ENCODE assay signal across 13 cellular contexts in the genomic region with DNA sequence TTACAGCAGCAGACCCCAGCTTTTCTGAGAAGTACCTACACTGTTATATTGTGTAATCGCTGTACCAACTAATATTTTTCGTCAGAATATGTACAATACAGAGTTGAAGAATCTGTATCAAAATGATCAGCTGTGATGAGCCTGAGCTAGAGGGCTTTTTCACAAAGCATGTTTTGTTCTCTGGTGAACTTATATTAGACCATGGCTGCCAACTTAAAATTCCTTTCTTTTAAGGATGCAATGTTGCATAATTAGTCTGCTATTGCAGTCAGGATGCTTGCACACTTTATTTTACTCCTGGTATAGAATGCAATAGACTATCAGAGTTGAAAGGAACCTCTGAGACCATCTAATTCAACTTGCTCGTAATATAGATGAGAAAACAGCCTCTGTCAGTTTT.
DNase-seq lines count a peak whose midpoint lies in the region; FAIRE-seq and TF ChIP-seq lines count a peak whose summit lies in the region.
"Had no signal": no experiment of that assay in that cellular context is flagged by ENCODE, and none has a peak within 500 bp of the region (broad histone marks: within the 10 kb centered on the region; RNA-seq: fewer than 3 reads in every experiment).

No MANE protein-coding gene starts in this region.

- no peaks in the 10 kb centered on the region for H3K27me3 Mint-ChIP-seq in astrocyte (ENCODE audit: low read depth, unreplicated experiment)
- H3K27me3 Mint-ChIP-seq: CD8-positive, alpha-beta memory T cell had no signal

- H3K79me2 ChIP-seq in OCI-LY1 (ENCODE audit: insufficient read depth, low read length): peaks cover 12% of the 10 kb centered on the region
- H3K79me2 ChIP-seq in astrocyte (ENCODE audit: insufficient read depth, low read length): peaks cover 21% of the 10 kb centered on the region

- no peak overlapping the region for H3K23ac ChIP-seq in neuronal stem cell (ENCODE audit: low read depth, low read length, poor library complexity)

- no peaks in the 10 kb centered on the region for H3K9me2 ChIP-seq in OCI-LY1 (ENCODE audit: low read depth, low read length)

- H3K36me3 ChIP-seq in OCI-LY1 (ENCODE audit: insufficient read depth, low read length) (peaks cover 5% of the 10 kb centered on the region; the same call in 1 of the 2 replicates), astrocyte (ENCODE audit: insufficient read depth, low read length) (no peaks in the 10 kb centered on the region), neuronal stem cell (replicated peaks in 1 of 2; ENCODE audit: control insufficient read depth in 2 of 2, insufficient read depth in 2 of 2, low read length in 2 of 2) (no peaks in the 10 kb centered on the region), BE2C (no peaks in the 10 kb centered on the region)
- H3K36me3 ChIP-seq: BLaER1 had no signal

- TF ChIP-seq CTCF in OCI-LY1 (IDR thresholded peaks at IDR 0.05; ENCODE audit: low read length) (no peak), astrocyte (IDR thresholded peaks at IDR 0.05; ENCODE audit: insufficient read depth, low read depth, low read length) (no peak), BE2C (IDR thresholded peaks at IDR 0.05; ENCODE audit: low read depth, low read length) (no peak)

- no peak overlapping the region for H2AFZ ChIP-seq in OCI-LY1 (ENCODE audit: low read length)
- no peak overlapping the region for H2AFZ ChIP-seq in astrocyte (ENCODE audit: low read depth, low read length)
- no peak overlapping the region for H2AFZ ChIP-seq in neuronal stem cell (ENCODE audit: low read length)

- 0 out of 2 replicates have a peak, but pooled peaks cover 8% of the 10 kb centered on the region for H3F3A ChIP-seq in OCI-LY1 (ENCODE audit: insufficient read depth, low read length)

- H4K91ac ChIP-seq in neuronal stem cell (ENCODE audit: low read depth, low read length, poor library complexity): no peak overlapping the region

- H4K20me1 ChIP-seq in OCI-LY1 (ENCODE audit: insufficient read depth, low read length) (no peaks in the 10 kb centered on the region), astrocyte (ENCODE audit: insufficient read depth, low read length) (peaks cover 18% of the 10 kb centered on the region)
- H4K20me1 ChIP-seq: BLaER1 had no signal

- H2BK15ac ChIP-seq in neuronal stem cell (ENCODE audit: low read length): no peak overlapping the region

- H3K4me2 ChIP-seq in OCI-LY1 (ENCODE audit: low read length) (peak overlapping the region; percentile 60; the same call in 1 of the 2 replicates), astrocyte (ENCODE audit: low read length) (no peak overlapping the region), neuronal stem cell (ENCODE audit: insufficient read depth, low read length, poor library complexity, severe bottlenecking) (no peak overlapping the region)
- H3K4me2 ChIP-seq: BLaER1 had no signal

- no peak overlapping the region for H2BK12ac ChIP-seq in neuronal stem cell (ENCODE audit: low read length)

- no peak overlapping the region for H2BK5ac ChIP-seq in neuronal stem cell (ENCODE audit: low read length)

- no peak overlapping the region for H3K4me3 Mint-ChIP-seq in astrocyte (ENCODE audit: unreplicated experiment)
- H3K4me3 Mint-ChIP-seq: CD8-positive, alpha-beta memory T cell had no signal

- no peaks in the 10 kb centered on the region for H3K79me1 ChIP-seq in neuronal stem cell (ENCODE audit: low read depth, low read length)

- peaks cover 91% of the 10 kb centered on the region for H3K4me1 ChIP-seq in OCI-LY1 (ENCODE audit: insufficient read depth, low read length, severe bottlenecking)
- H3K4me1 ChIP-seq in astrocyte (ENCODE audit: insufficient read depth, low read length): no peaks in the 10 kb centered on the region
- peaks cover 0 to 5% of the 10 kb centered on the region in 2 donors for H3K4me1 ChIP-seq in neuronal stem cell (ENCODE audit: control insufficient read depth in 2 of 2, insufficient read depth in 1 of 2, low read depth in 1 of 2, low read length in 2 of 2)
- peaks cover 14% of the 10 kb centered on the region for H3K4me1 ChIP-seq in BE2C

- no CpG with 5 or more reads among the region's 3 CpGs for WGBS in neuronal stem cell (ENCODE audit: extremely low coverage in 2 of 2, insufficient read length in 2 of 2, insufficient replicate concordance in 1 of 2), 2 donors

- H3K9me3 Mint-ChIP-seq in astrocyte (ENCODE audit: unreplicated experiment): no peaks in the 10 kb centered on the region

- no peak overlapping the region for H3K14ac ChIP-seq in neuronal stem cell (ENCODE audit: low read length)

- FAIRE-seq in astrocyte (lab: Jason Lieb, UNC): peak; percentile 5
- FAIRE-seq: A204.1, H54 had no signal

- peak overlapping the region; percentile 99 for H3K27ac ChIP-seq in OCI-LY1 (ENCODE audit: low read depth, low read length, poor library complexity, severe bottlenecking)
- H3K27ac ChIP-seq in astrocyte (ENCODE audit: low read depth, low read length): no peak overlapping the region
- no peak overlapping the region for H3K27ac ChIP-seq in neuronal stem cell (replicated peaks; ENCODE audit: low read length)
- H3K27ac ChIP-seq: BLaER1 had no signal

- H3K36me3 Mint-ChIP-seq in astrocyte (ENCODE audit: low read depth, unreplicated experiment): no peaks in the 10 kb centered on the region
- H3K36me3 Mint-ChIP-seq: CD8-positive, alpha-beta memory T cell had no signal

- H3K27ac Mint-ChIP-seq in astrocyte (ENCODE audit: unreplicated experiment): no peak overlapping the region
- H3K27ac Mint-ChIP-seq: CD8-positive, alpha-beta memory T cell had no signal

- H3K9ac ChIP-seq in OCI-LY1 (ENCODE audit: low read length) (no peak overlapping the region), astrocyte (ENCODE audit: low read length) (no peak overlapping the region), neuronal stem cell (ENCODE audit: low read depth, low read length, poor library complexity) (no peak overlapping the region)
- H3K9ac ChIP-seq: BLaER1 had no signal

- H4K8ac ChIP-seq in neuronal stem cell (ENCODE audit: low read depth, low read length): no peak overlapping the region

- H3K4me3 ChIP-seq in OCI-LY1 (ENCODE audit: low read depth, low read length, poor library complexity, severe bottlenecking) (no peak overlapping the region), astrocyte (ENCODE audit: insufficient read depth, low read depth, low read length) (no peak overlapping the region), neuronal stem cell (ENCODE audit: low read length in 2 of 2) (no peak overlapping the region), BE2C (ENCODE audit: low read depth, low read length) (no peak overlapping the region)
- H3K4me3 ChIP-seq: BLaER1 had no signal

- 0 out of 2 replicates have a peak, but pooled peaks cover 3% of the 10 kb centered on the region for H3K9me3 ChIP-seq in OCI-LY1 (ENCODE audit: low read length)
- no peaks in the 10 kb centered on the region for H3K9me3 ChIP-seq in astrocyte (ENCODE audit: insufficient read depth, low read depth, low read length)
- H3K9me3 ChIP-seq in neuronal stem cell (replicated peaks in 1 of 2; ENCODE audit: control insufficient read depth in 2 of 2, insufficient read depth in 1 of 2, low read depth in 1 of 2, low read length in 2 of 2): no peaks in the 10 kb centered on the region
- H3K9me3 ChIP-seq in BE2C: no peaks in the 10 kb centered on the region
- H3K9me3 ChIP-seq: BLaER1 had no signal

- H2BK120ac ChIP-seq in neuronal stem cell (ENCODE audit: low read depth, low read length): no peak overlapping the region

- H3K4me1 Mint-ChIP-seq in astrocyte (ENCODE audit: low read depth, unreplicated experiment): peaks cover 5% of the 10 kb centered on the region
- H3K4me1 Mint-ChIP-seq: CD8-positive, alpha-beta memory T cell had no signal

- DNase-seq in COLO829 (ENCODE audit: low spot score) (peak; percentile 74), astrocyte (ENCODE audit: low read depth) (peak; percentile 32), foreskin melanocyte (peak; percentile 49), iPS-NIHi7 (ENCODE audit: extremely low spot score) (no peak), neuronal stem cell (ENCODE audit: low spot score) (no peak), SW480 (ENCODE audit: low spot score) (no peak), BE2C (no peak)
- DNase-seq: CD8-positive, alpha-beta memory T cell; DMS53 had no signal

- no peak overlapping the region for H2AK5ac ChIP-seq in neuronal stem cell (ENCODE audit: low read depth, low read length)

- H3K27me3 ChIP-seq in OCI-LY1 (ENCODE audit: insufficient read depth, low read length): no peaks in the 10 kb centered on the region
- no peaks in the 10 kb centered on the region for H3K27me3 ChIP-seq in astrocyte (ENCODE audit: insufficient read depth, low read length)
- H3K27me3 ChIP-seq in neuronal stem cell (ENCODE audit: control insufficient read depth in 3 of 3, insufficient read depth in 3 of 3, low read depth in 1 of 3, low read length in 3 of 3): no peaks in the 10 kb centered on the region
- H3K27me3 ChIP-seq in BE2C: no peaks in the 10 kb centered on the region
- H3K27me3 ChIP-seq: BLaER1 had no signal

- no peak overlapping the region for H3K4ac ChIP-seq in neuronal stem cell (ENCODE audit: low read length)

- no peak overlapping the region for H3K18ac ChIP-seq in neuronal stem cell (ENCODE audit: low read length)

Comparison
In these comparisons a context has a peak if more than half of its experiments do, and no peak if none do; other contexts are left out.
1. DNase-seq: peak in COLO829 (single experiment), astrocyte (single experiment) and foreskin melanocyte (single experiment); none in iPS-NIHi7 (single experiment), neuronal stem cell (single experiment), SW480 (single experiment) and BE2C (single experiment).